Comparison of ENCODE assay signal across 1 cellular context in the genomic region with DNA sequence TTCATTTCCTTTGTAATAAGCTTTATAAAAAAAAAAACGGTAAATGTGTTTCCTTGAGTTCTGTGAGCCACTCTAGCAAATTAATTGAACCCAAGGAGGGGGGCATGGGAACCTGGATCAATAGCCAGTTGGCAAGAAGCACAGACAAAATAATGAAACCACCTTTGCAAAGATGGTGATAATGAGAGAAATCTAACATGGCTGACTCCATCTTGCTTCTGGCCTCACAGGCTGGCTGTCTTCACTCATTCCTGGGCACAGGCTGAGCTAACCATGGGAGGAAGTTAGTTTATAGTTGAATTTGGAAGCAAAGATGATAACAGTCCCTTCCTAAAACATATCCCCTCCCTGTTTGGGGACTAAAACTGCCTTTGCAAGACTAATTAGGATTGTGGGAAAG.
TF ChIP-seq lines count a peak whose summit lies in the region.

No MANE protein-coding gene starts in this region.

TF ChIP-seq in K562, 482 proteins besides CTCF, POLR2A, EP300 and RAD21:
- no peak for TF ChIP-seq CBX1 (IDR thresholded peaks at IDR 0.05; ENCODE audit: low read depth)
- TF ChIP-seq ZNF79 (CRISPR knock-in tag; IDR thresholded peaks at IDR 0.05; ENCODE audit: low read depth): 0 out of 2 replicates have a peak, but pooled peaks have one; percentile 40
- 0 out of 2 replicates have a peak, but pooled peaks have one; percentile 46 for TF ChIP-seq PYGO2 (tag; IDR thresholded peaks at IDR 0.05)
- no peak for TF ChIP-seq KDM2B (CRISPR knock-in tag; IDR thresholded peaks at IDR 0.05)
- peak; percentile 65; the same call in 1 of the 2 replicates for TF ChIP-seq ZNF583 (CRISPR knock-in tag; IDR thresholded peaks at IDR 0.05)
- peak; percentile 23; the same call in 1 of the 2 replicates for TF ChIP-seq BACH1 (tag; IDR thresholded peaks at IDR 0.05)
- no peak for TF ChIP-seq POLR2AphosphoS5 (IDR thresholded peaks at IDR 0.05; ENCODE audit: control insufficient read depth, insufficient read depth, low read depth, low read length)
- 0 out of 2 replicates have a peak, but pooled peaks have one; percentile 25 for TF ChIP-seq GTF2A2 (tag; IDR thresholded peaks at IDR 0.05)
- TF ChIP-seq ZNF551 (CRISPR knock-in tag; IDR thresholded peaks at IDR 0.05): no peak
- TF ChIP-seq DMBX1 (CRISPR knock-in tag; IDR thresholded peaks at IDR 0.05; ENCODE audit: borderline replicate concordance): peak; percentile 75
- TF ChIP-seq, protein P1, sequence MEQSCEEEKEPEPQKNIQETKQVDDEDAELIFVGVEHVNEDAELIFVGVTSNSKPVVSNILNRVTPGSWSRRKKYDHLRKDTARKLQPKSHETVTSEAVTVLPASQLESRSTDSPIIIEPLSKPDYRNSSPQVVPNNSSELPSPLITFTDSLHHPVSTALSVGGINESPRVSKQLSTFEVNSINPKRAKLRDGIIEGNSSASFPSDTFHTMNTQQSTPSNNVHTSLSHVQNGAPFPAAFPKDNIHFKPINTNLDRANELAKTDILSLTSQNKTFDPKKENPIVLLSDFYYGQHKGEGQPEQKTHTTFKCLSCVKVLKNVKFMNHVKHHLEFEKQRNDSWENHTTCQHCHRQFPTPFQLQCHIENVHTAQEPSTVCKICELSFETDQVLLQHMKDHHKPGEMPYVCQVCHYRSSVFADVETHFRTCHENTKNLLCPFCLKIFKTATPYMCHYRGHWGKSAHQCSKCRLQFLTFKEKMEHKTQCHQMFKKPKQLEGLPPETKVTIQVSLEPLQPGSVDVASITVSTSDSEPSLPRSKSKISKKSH (CRISPR knock-in tag; IDR thresholded peaks at IDR 0.05): no peak
- no peak for TF ChIP-seq MAFG (tag; conservative IDR thresholded peaks at IDR 0.05)
- no peak for TF ChIP-seq ZNF740 (CRISPR knock-in tag; IDR thresholded peaks at IDR 0.05)
- peak in 1 of 2 experiments; percentile 78; a peak in 1 of 4 replicates for TF ChIP-seq ZNF740 (tag; IDR thresholded peaks at IDR 0.05)
- no peak for TF ChIP-seq RNF2 (IDR thresholded peaks at IDR 0.05)
- peak; percentile 84 for TF ChIP-seq ZNF311 (CRISPR knock-in tag; IDR thresholded peaks at IDR 0.05)
- TF ChIP-seq CREB3 (tag; conservative IDR thresholded peaks at IDR 0.05; ENCODE audit: low read depth): peak; percentile 62; the same call in 1 of the 2 replicates
- peak; percentile 60; the same call in 1 of the 2 replicates for TF ChIP-seq DDX20 (tag; IDR thresholded peaks at IDR 0.05; ENCODE audit: low read depth)
- 0 out of 2 replicates have a peak, but pooled peaks have one; percentile 24 for TF ChIP-seq ZNF41 (CRISPR knock-in tag; conservative IDR thresholded peaks at IDR 0.05)
- peak; percentile 60; the same call in 1 of the 2 replicates for TF ChIP-seq PTTG1 (tag; IDR thresholded peaks at IDR 0.05; ENCODE audit: low read depth)
- no peak for TF ChIP-seq ZNF121 (CRISPR knock-in tag; conservative IDR thresholded peaks at IDR 0.05)
- no peak for TF ChIP-seq BMI1 (IDR thresholded peaks at IDR 0.05; ENCODE audit: low read length)
- TF ChIP-seq HBP1 (CRISPR knock-in tag; IDR thresholded peaks at IDR 0.05): no peak
- peak; percentile 68; the same call in 1 of the 2 replicates for TF ChIP-seq CXXC5 (CRISPR knock-in tag; IDR thresholded peaks at IDR 0.05)
- TF ChIP-seq C11orf30 (IDR thresholded peaks at IDR 0.05; ENCODE audit: low read depth): no peak
- TF ChIP-seq, protein P2, sequence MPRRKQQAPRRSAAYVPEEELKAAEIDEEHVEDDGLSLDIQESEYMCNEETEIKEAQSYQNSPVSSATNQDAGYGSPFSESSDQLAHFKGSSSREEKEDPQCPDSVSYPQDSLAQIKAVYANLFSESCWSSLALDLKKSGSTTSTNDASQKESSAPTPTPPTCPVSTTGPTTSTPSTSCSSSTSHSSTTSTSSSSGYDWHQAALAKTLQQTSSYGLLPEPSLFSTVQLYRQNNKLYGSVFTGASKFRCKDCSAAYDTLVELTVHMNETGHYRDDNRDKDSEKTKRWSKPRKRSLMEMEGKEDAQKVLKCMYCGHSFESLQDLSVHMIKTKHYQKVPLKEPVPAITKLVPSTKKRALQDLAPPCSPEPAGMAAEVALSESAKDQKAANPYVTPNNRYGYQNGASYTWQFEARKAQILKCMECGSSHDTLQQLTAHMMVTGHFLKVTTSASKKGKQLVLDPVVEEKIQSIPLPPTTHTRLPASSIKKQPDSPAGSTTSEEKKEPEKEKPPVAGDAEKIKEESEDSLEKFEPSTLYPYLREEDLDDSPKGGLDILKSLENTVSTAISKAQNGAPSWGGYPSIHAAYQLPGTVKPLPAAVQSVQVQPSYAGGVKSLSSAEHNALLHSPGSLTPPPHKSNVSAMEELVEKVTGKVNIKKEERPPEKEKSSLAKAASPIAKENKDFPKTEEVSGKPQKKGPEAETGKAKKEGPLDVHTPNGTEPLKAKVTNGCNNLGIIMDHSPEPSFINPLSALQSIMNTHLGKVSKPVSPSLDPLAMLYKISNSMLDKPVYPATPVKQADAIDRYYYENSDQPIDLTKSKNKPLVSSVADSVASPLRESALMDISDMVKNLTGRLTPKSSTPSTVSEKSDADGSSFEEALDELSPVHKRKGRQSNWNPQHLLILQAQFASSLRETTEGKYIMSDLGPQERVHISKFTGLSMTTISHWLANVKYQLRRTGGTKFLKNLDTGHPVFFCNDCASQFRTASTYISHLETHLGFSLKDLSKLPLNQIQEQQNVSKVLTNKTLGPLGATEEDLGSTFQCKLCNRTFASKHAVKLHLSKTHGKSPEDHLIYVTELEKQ (CRISPR knock-in tag; IDR thresholded peaks at IDR 0.05): 0 out of 2 replicates have a peak, but pooled peaks have one; percentile 14
- TF ChIP-seq, protein P3, sequence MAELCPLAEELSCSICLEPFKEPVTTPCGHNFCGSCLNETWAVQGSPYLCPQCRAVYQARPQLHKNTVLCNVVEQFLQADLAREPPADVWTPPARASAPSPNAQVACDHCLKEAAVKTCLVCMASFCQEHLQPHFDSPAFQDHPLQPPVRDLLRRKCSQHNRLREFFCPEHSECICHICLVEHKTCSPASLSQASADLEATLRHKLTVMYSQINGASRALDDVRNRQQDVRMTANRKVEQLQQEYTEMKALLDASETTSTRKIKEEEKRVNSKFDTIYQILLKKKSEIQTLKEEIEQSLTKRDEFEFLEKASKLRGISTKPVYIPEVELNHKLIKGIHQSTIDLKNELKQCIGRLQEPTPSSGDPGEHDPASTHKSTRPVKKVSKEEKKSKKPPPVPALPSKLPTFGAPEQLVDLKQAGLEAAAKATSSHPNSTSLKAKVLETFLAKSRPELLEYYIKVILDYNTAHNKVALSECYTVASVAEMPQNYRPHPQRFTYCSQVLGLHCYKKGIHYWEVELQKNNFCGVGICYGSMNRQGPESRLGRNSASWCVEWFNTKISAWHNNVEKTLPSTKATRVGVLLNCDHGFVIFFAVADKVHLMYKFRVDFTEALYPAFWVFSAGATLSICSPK (IDR thresholded peaks at IDR 0.05; ENCODE audit: borderline replicate concordance): no peak
- no peak for TF ChIP-seq NR4A1 (CRISPR knock-in tag; IDR thresholded peaks at IDR 0.05)
- TF ChIP-seq NR4A1 (tag; IDR thresholded peaks at IDR 0.05): peak; percentile 81
- TF ChIP-seq CEBPG (CRISPR knock-in tag; IDR thresholded peaks at IDR 0.05): no peak
- TF ChIP-seq CEBPG (tag; conservative IDR thresholded peaks at IDR 0.05 in 1 of 2, IDR thresholded peaks at IDR 0.05 in 1 of 2): no peak
- peak; percentile 71 for TF ChIP-seq SMAD4 (CRISPR knock-in tag; conservative IDR thresholded peaks at IDR 0.05)
- TF ChIP-seq POLR3A (IDR thresholded peaks at IDR 0.05; ENCODE audit: borderline replicate concordance, extremely low read depth, insufficient read depth, insufficient read length): no peak
- TF ChIP-seq, protein P4, sequence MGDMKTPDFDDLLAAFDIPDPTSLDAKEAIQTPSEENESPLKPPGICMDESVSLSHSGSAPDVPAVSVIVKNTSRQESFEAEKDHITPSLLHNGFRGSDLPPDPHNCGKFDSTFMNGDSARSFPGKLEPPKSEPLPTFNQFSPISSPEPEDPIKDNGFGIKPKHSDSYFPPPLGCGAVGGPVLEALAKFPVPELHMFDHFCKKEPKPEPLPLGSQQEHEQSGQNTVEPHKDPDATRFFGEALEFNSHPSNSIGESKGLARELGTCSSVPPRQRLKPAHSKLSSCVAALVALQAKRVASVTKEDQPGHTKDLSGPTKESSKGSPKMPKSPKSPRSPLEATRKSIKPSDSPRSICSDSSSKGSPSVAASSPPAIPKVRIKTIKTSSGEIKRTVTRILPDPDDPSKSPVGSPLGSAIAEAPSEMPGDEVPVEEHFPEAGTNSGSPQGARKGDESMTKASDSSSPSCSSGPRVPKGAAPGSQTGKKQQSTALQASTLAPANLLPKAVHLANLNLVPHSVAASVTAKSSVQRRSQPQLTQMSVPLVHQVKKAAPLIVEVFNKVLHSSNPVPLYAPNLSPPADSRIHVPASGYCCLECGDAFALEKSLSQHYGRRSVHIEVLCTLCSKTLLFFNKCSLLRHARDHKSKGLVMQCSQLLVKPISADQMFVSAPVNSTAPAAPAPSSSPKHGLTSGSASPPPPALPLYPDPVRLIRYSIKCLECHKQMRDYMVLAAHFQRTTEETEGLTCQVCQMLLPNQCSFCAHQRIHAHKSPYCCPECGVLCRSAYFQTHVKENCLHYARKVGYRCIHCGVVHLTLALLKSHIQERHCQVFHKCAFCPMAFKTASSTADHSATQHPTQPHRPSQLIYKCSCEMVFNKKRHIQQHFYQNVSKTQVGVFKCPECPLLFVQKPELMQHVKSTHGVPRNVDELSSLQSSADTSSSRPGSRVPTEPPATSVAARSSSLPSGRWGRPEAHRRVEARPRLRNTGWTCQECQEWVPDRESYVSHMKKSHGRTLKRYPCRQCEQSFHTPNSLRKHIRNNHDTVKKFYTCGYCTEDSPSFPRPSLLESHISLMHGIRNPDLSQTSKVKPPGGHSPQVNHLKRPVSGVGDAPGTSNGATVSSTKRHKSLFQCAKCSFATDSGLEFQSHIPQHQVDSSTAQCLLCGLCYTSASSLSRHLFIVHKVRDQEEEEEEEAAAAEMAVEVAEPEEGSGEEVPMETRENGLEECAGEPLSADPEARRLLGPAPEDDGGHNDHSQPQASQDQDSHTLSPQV (IDR thresholded peaks at IDR 0.05): peak; percentile 88
- TF ChIP-seq PTRF (tag; IDR thresholded peaks at IDR 0.05): peak; percentile 69
